ENCODE assay signal across 8 cellular contexts in the genomic region with DNA sequence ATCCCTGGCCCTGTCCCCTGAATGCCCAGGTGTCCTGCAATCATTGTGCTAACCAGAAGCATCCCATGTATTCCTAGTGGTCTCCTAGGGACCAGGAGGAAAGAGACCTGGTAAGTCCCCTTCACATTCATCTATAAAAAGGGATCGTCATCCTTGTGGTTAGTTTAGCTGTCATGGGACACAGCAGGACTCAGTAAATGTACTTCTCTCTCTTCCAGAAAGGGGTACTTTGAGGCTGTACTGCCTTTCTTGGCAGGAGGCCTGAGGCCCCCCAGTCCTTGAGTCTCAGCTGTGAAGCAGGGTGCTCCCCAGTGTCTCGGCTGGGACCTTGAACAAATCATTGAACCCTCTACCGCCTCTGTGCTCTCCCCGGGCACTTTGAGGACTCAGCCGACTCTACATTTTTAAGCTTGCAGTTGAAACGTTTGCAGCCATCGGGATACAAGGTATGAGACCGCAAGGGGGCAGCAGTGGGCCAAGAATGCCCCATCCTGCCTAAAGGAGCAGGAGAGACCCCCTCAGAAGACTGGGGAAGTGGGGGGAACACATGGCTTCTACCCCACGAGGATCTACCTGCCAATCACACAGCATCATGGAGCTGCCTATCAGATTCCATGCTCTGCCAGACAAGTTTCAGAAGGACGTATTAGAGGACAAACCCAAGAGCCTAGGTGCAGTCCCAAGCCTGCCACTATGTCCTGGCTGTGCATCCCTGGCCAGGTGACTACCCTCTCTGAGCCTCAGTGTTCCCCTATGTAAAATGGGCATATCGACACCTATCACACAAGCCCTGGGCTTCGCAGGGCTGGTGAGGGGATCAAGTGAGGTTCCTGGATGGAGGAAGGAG. TPM values are rescaled to one million over a fixed set of nuclear protein-coding genes. Genes with fewer than 3 reads are reported as not detected.
DNase-seq lines count a peak whose midpoint lies in the region; ATAC-seq, FAIRE-seq and TF ChIP-seq lines count a peak whose summit lies in the region.

No MANE protein-coding gene starts in this region.

- no peaks in the 10 kb centered on the region for H4K20me1 ChIP-seq in HepG2 (ENCODE audit: insufficient read depth, low read length)

- intact Hi-C loops in HepG2 (cut with micrococcal nuclease; ENCODE audit: unreplicated experiment): no loop called here

- ATAC-seq in HepG2 (peak; percentile 27), HG03039 (IDR thresholded peaks at IDR 0.05; ENCODE audit: unreplicated experiment) (no peak)

- H3K9me3 ChIP-seq in HepG2 (ENCODE audit: low read length): no peaks in the 10 kb centered on the region

- TF ChIP-seq EP300 in HepG2 (IDR thresholded peaks at IDR 0.05; ENCODE audit: low read depth in 2 of 2, low read length in 2 of 2): no peak
- TF ChIP-seq EP300 in HepG2 (CRISPR knock-in tag; IDR thresholded peaks at IDR 0.05; ENCODE audit: borderline replicate concordance): no peak

- no peak for FAIRE-seq in HepG2 (lab: Jason Lieb, UNC)

- BruUV-seq in HepG2 (replicated peaks; lab: Mats Ljungman, UMichigan): no TSS peak

- peak; percentile 25; the same call in 1 of the 2 replicates for TF ChIP-seq RAD21 in HepG2 (CRISPR knock-in tag; IDR thresholded peaks at IDR 0.05)

- CTCF ChIA-PET in HepG2 (lab: Yijun Ruan, JAX; ENCODE audit: low intra/inter-chr PET ratio, low total read pairs): no interaction called here

- 46% methylated on average over 4 of the region's 12 CpGs for WGBS in HepG2 (ENCODE audit: low lambda C conversion rate)

- H2AFZ ChIP-seq in HepG2 (ENCODE audit: low read length): no peak overlapping the region

- H3K79me2 ChIP-seq in HepG2 (ENCODE audit: insufficient read depth, low read length): peaks cover 18% of the 10 kb centered on the region

- H3K4me1 ChIP-seq in HepG2 (ENCODE audit: insufficient read depth, low read length): peaks cover 72% of the 10 kb centered on the region

- peaks cover 1 to 2% of the 10 kb centered on the region in 2 experiments; a peak in 3 of 5 replicates for H3K36me3 ChIP-seq in HepG2 (replicated peaks in 1 of 2; ENCODE audit: control insufficient read depth in 1 of 2, insufficient read depth in 2 of 2, low read length in 2 of 2)

- in situ Hi-C loops in HepG2 (cut with HindIII; ENCODE audit: extremely low pct_ligation_motif_present, low pct_unique_long_range_greater_than_20kb): no loop called here

- POLR2A ChIA-PET in HepG2 (lab: Yijun Ruan, JAX): interaction anchor here (0.7 to 1.7 kb wide), 4 partner anchors 21 to 395 kb away, joined by 3 to 4 read pairs (median 3); a partner anchor contains a TSS

- no peak overlapping the region; a peak in 1 of 6 replicates for H3K4me3 ChIP-seq in HepG2 (replicated peaks in 1 of 3; ENCODE audit: insufficient read depth in 1 of 3, low read depth in 2 of 3, low read length in 3 of 3)

- no peak overlapping the region for H3K9ac ChIP-seq in HepG2 (ENCODE audit: insufficient read depth, low read depth, low read length)

- H3K27me3 ChIP-seq in HepG2 (ENCODE audit: control insufficient read depth in 1 of 2, insufficient read depth in 2 of 2, low read length in 2 of 2): no peaks in the 10 kb centered on the region; a peak in 1 of 5 replicates

- TF ChIP-seq CTCF in HepG2 (CRISPR knock-in tag; IDR thresholded peaks at IDR 0.05): peak; percentile 80

- no peak for TF ChIP-seq POLR2A in HepG2 (IDR thresholded peaks at IDR 0.05; ENCODE audit: insufficient read depth in 1 of 2, low read depth in 2 of 2, low read length in 2 of 2)

- no peak overlapping the region for H3K27ac ChIP-seq in HepG2 (ENCODE audit: extremely low read length, insufficient read depth, low read length)

- DNase-seq in NCI-H524 (lab: John Stamatoyannopoulos, UW): peak; percentile 41 to 66
- DNase-seq in NCI-H524 treated with DMSO at 0.1 percent for 48 hours (lab: John Stamatoyannopoulos, UW): no peak
- DNase-seq in NCI-H1092 treated with DMSO at 0.1 percent for 48 hours (lab: John Stamatoyannopoulos, UW): peak; percentile 31
- peak; percentile 62 for DNase-seq in activated CD4-positive, alpha-beta T cell treated with anti-CD3 and anti-CD28 coated beads for 1 hour
- DNase-seq in central memory CD4-positive, alpha-beta T cell: peak; percentile 57
- peak; percentile 43 for DNase-seq in HepG2 (ENCODE audit: low spot score)
- DNase-seq in stimulated activated CD4-positive, alpha-beta T cell treated with anti-CD3 and anti-CD28 coated beads, Interleukin-4, amount 100 ng/mL, for 48 hours (ENCODE audit: low read depth in 2 of 2): peak; percentile 66 to 72

- H3K4me2 ChIP-seq in HepG2 (ENCODE audit: low read depth, low read length): peak overlapping the region; percentile 60

RNA-seq across cellular contexts. Expression of a gene that starts 2.4 kb away (rescaled TPM):
- total RNA-seq in HepG2 (2016; rRNA removed; fragmentation: Illumina TruSeq; extraction: Trizol): 6.5 and 18.0 TPM in 2 replicates
- 9.3 and 10.3 TPM in 2 replicates for total RNA-seq in HepG2 (2016; cell fraction: cytosol; rRNA removed; fragmentation: Illumina TruSeq; extraction: Trizol; ENCODE audit: low read depth)
- total RNA-seq in HepG2 (2016; cell fraction: insoluble cytoplasmic fraction; rRNA removed; fragmentation: Illumina TruSeq; extraction: Trizol): 6.3 and 18.2 TPM in 2 replicates
- total RNA-seq in HepG2 (2016; cell fraction: membrane; rRNA removed; fragmentation: Illumina TruSeq; extraction: Trizol): 12.3 and 14.3 TPM in 2 replicates
- 28.0 and 31.5 TPM in 2 replicates for total RNA-seq in HepG2 (2016; cell fraction: nucleus; rRNA removed; fragmentation: Illumina TruSeq; extraction: Trizol)
- 78.6 and 94.3 TPM in 2 replicates for polyA plus RNA-seq in HepG2 (2011; rRNA removed)
- polyA plus RNA-seq in HepG2 (2011; cell fraction: cytosol; rRNA removed): 35.8 and 36.7 TPM in 2 replicates
- polyA plus RNA-seq in HepG2 (2011; cell fraction: nucleus; rRNA removed): 312 and 345 TPM in 2 replicates
- polyA plus RNA-seq in HepG2 (2012): 25.4 and 34.0 TPM in 2 replicates
- 6.9 and 8.7 TPM in 2 replicates for polyA plus RNA-seq in HepG2 (2016; cell fraction: cytosol; fragmentation: Illumina TruSeq; extraction: Trizol; ENCODE audit: low read depth)
- polyA plus RNA-seq in HepG2 (2016; cell fraction: insoluble cytoplasmic fraction; fragmentation: Illumina TruSeq; extraction: Trizol; ENCODE audit: low read depth): 6.1 and 7.0 TPM in 2 replicates
- 9.0 and 11.2 TPM in 2 replicates for polyA plus RNA-seq in HepG2 (2016; cell fraction: membrane; fragmentation: Illumina TruSeq; extraction: Trizol; ENCODE audit: low read depth)
- polyA plus RNA-seq in HepG2 (2016; cell fraction: nucleus; fragmentation: Illumina TruSeq; extraction: Trizol; ENCODE audit: insufficient read depth, low read depth): 47.5 and 57.4 TPM in 2 replicates
- 97.9 and 139 TPM in 2 replicates for polyA minus RNA-seq in HepG2 (2011; rRNA and poly(A)+ RNA removed; ENCODE audit: low replicate concordance)
- polyA minus RNA-seq in HepG2 (2011; cell fraction: cytosol; rRNA and poly(A)+ RNA removed): 10.3 and 11.5 TPM in 2 replicates
- 134 and 154 TPM in 2 replicates for polyA minus RNA-seq in HepG2 (2011; cell fraction: nucleus; rRNA and poly(A)+ RNA removed)

RNA-seq across cellular contexts. Expression of a gene that starts 30.6 kb away (rescaled TPM):
- 111 and 132 TPM in 2 replicates for total RNA-seq in HepG2 (2016; rRNA removed; fragmentation: Illumina TruSeq; extraction: Trizol)
- total RNA-seq in HepG2 (2016; cell fraction: cytosol; rRNA removed; fragmentation: Illumina TruSeq; extraction: Trizol; ENCODE audit: low read depth): 12.0 and 13.3 TPM in 2 replicates
- total RNA-seq in HepG2 (2016; cell fraction: insoluble cytoplasmic fraction; rRNA removed; fragmentation: Illumina TruSeq; extraction: Trizol): 110 and 122 TPM in 2 replicates
- 37.5 and 44.0 TPM in 2 replicates for total RNA-seq in HepG2 (2016; cell fraction: membrane; rRNA removed; fragmentation: Illumina TruSeq; extraction: Trizol)
- total RNA-seq in HepG2 (2016; cell fraction: nucleus; rRNA removed; fragmentation: Illumina TruSeq; extraction: Trizol): 54.8 and 64.8 TPM in 2 replicates
- polyA plus RNA-seq in HepG2 (2011; rRNA removed): 46.1 and 62.6 TPM in 2 replicates
- polyA plus RNA-seq in HepG2 (2011; cell fraction: cytosol; rRNA removed): 52.5 and 54.6 TPM in 2 replicates
- 28.6 and 30.1 TPM in 2 replicates for polyA plus RNA-seq in HepG2 (2011; cell fraction: nucleus; rRNA removed)
- polyA plus RNA-seq in HepG2 (2012): 55.4 and 68.0 TPM in 2 replicates
- polyA plus RNA-seq in HepG2 (2016; cell fraction: cytosol; fragmentation: Illumina TruSeq; extraction: Trizol; ENCODE audit: low read depth): 12.0 and 13.6 TPM in 2 replicates
- 241 and 256 TPM in 2 replicates for polyA plus RNA-seq in HepG2 (2016; cell fraction: insoluble cytoplasmic fraction; fragmentation: Illumina TruSeq; extraction: Trizol; ENCODE audit: low read depth)
- polyA plus RNA-seq in HepG2 (2016; cell fraction: membrane; fragmentation: Illumina TruSeq; extraction: Trizol; ENCODE audit: low read depth): 36.3 and 40.6 TPM in 2 replicates
- polyA plus RNA-seq in HepG2 (2016; cell fraction: nucleus; fragmentation: Illumina TruSeq; extraction: Trizol; ENCODE audit: insufficient read depth, low read depth): 151 and 157 TPM in 2 replicates
- polyA minus RNA-seq in HepG2 (2011; rRNA and poly(A)+ RNA removed; ENCODE audit: low replicate concordance): 17.1 and 71.1 TPM in 2 replicates
- polyA minus RNA-seq in HepG2 (2011; cell fraction: cytosol; rRNA and poly(A)+ RNA removed): 15.4 and 24.9 TPM in 2 replicates
- 26.0 and 31.3 TPM in 2 replicates for polyA minus RNA-seq in HepG2 (2011; cell fraction: nucleus; rRNA and poly(A)+ RNA removed)

RNA-seq across cellular contexts. Expression of a gene that starts 47.8 kb away (rescaled TPM):
- not detected in 2 replicates for total RNA-seq in HepG2 (2016; rRNA removed; fragmentation: Illumina TruSeq; extraction: Trizol)
- total RNA-seq in HepG2 (2016; cell fraction: cytosol; rRNA removed; fragmentation: Illumina TruSeq; extraction: Trizol; ENCODE audit: low read depth): not detected in 2 replicates
- not detected in 2 replicates for total RNA-seq in HepG2 (2016; cell fraction: insoluble cytoplasmic fraction; rRNA removed; fragmentation: Illumina TruSeq; extraction: Trizol)
- total RNA-seq in HepG2 (2016; cell fraction: membrane; rRNA removed; fragmentation: Illumina TruSeq; extraction: Trizol): not detected in 2 replicates
- total RNA-seq in HepG2 (2016; cell fraction: nucleus; rRNA removed; fragmentation: Illumina TruSeq; extraction: Trizol): not detected in 2 replicates
- polyA plus RNA-seq in HepG2 (2011; rRNA removed): 0.03 TPM in 1 of 2 replicates, not detected in the other
- not detected in 2 replicates for polyA plus RNA-seq in HepG2 (2011; cell fraction: cytosol; rRNA removed)
- polyA plus RNA-seq in HepG2 (2011; cell fraction: nucleus; rRNA removed): not detected in 2 replicates
- 0.05 TPM in 1 of 2 replicates, not detected in the other for polyA plus RNA-seq in HepG2 (2012)
- not detected in 2 replicates for polyA plus RNA-seq in HepG2 (2016; cell fraction: cytosol; fragmentation: Illumina TruSeq; extraction: Trizol; ENCODE audit: low read depth)
- polyA plus RNA-seq in HepG2 (2016; cell fraction: insoluble cytoplasmic fraction; fragmentation: Illumina TruSeq; extraction: Trizol; ENCODE audit: low read depth): not detected in 2 replicates
- not detected in 2 replicates for polyA plus RNA-seq in HepG2 (2016; cell fraction: membrane; fragmentation: Illumina TruSeq; extraction: Trizol; ENCODE audit: low read depth)
- not detected in 2 replicates for polyA plus RNA-seq in HepG2 (2016; cell fraction: nucleus; fragmentation: Illumina TruSeq; extraction: Trizol; ENCODE audit: insufficient read depth, low read depth)
- not detected in 2 replicates for polyA minus RNA-seq in HepG2 (2011; rRNA and poly(A)+ RNA removed; ENCODE audit: low replicate concordance)
- not detected in 2 replicates for polyA minus RNA-seq in HepG2 (2011; cell fraction: cytosol; rRNA and poly(A)+ RNA removed)
- not detected in 2 replicates for polyA minus RNA-seq in HepG2 (2011; cell fraction: nucleus; rRNA and poly(A)+ RNA removed)
